ENCODE assay signal across 8 cellular contexts in genomic region chr10:17454181-17454800, GRCh38. TPM values are rescaled to one million over a fixed set of nuclear protein-coding genes. Genes with fewer than 3 reads are reported as not detected.
DNase-seq lines count a peak whose midpoint lies in the region; ATAC-seq, FAIRE-seq and TF ChIP-seq lines count a peak whose summit lies in the region.

TSS of gene ST8SIA6 (minus strand) at chr10:17454595. CDS start at chr10:17454255, 340 bp downstream.

- H3K9ac ChIP-seq in Loucy (ENCODE audit: low read depth, low read length, poor library complexity, severe bottlenecking), result no peak within 1 kb of the TSS

- peak within 1 kb of the TSS; percentile 50 for H3K4me2 ChIP-seq in Loucy (ENCODE audit: low read depth, low read length, poor library complexity, severe bottlenecking)

- H2AFZ ChIP-seq in Loucy (ENCODE audit: low read length), result 0 out of 2 replicates have a peak within 1 kb of the TSS, but pooled peaks have one; percentile 58

- ATAC-seq in CD4-positive, CD25-positive, alpha-beta regulatory T cell (ENCODE audit: low read depth in 2 of 2), result peak; percentile 73
- ATAC-seq in GM21367 (IDR thresholded peaks at IDR 0.05; ENCODE audit: unreplicated experiment), result peak; percentile 79

- no peak for FAIRE-seq in urothelium cell line (lab: Jason Lieb, UNC)

- peaks cover 5 to 10% of the 10 kb centered on the region in 2 experiments for H3K9me3 ChIP-seq in CD4-positive, CD25-positive, alpha-beta regulatory T cell (ENCODE audit: control insufficient read depth in 2 of 2, low read length in 2 of 2)
- H3K9me3 ChIP-seq in Loucy (ENCODE audit: insufficient read depth, low read depth, low read length), result no peaks in the 10 kb centered on the region

- H3F3A ChIP-seq in Loucy (ENCODE audit: low read depth), result no peaks in the 10 kb centered on the region

- H3K79me2 ChIP-seq in Loucy (ENCODE audit: insufficient read depth, low read length), result no peaks in the 10 kb centered on the region

- H3K4me1 Mint-ChIP-seq in CD4-positive, CD25-positive, alpha-beta regulatory T cell, result peaks cover 9 to 48% (median 30%) of the 10 kb centered on the region in 4 donors
- H3K4me1 Mint-ChIP-seq in activated T-helper 1 cell treated with anti-CD3 and anti-CD28 coated beads, Interleukin-12 subunit alpha, Interleukin-12 subunit beta, Interleukin-2, Interleukin-4 antibody, amounts not matched to agents 30 ng/mL and 10 ng/mL and 1 ng/mL, durations not matched to agents 14 hours and 24 hours and 36 hours (ENCODE audit: low read depth), result peaks cover 23% of the 10 kb centered on the region

- DNase-seq in CD4-positive, CD25-positive, alpha-beta regulatory T cell, result peak; percentile 27 to 72 (median 66)
- peak; percentile 37 for DNase-seq in activated T-helper 1 cell treated with anti-CD3 and anti-CD28 coated beads, Interleukin-12 subunit alpha, Interleukin-12 subunit beta, Interleukin-2, Interleukin-4 antibody, amounts not matched to agents 30 ng/mL and 10 ng/mL and 1 ng/mL, durations not matched to agents 14 hours and 24 hours and 36 hours (ENCODE audit: low spot score)
- DNase-seq in fibroblast of villous mesenchyme (ENCODE audit: low read depth) (peak; percentile 50), occipital lobe (lab: John Stamatoyannopoulos, UW) (no peak), urothelium cell line (ENCODE audit: low spot score) (peak; percentile 49), KG1 (lab: John Stamatoyannopoulos, UW) (no peak)

- peak within 1 kb of the TSS; percentile 77 to 91 (median 77) for H3K27ac Mint-ChIP-seq in CD4-positive, CD25-positive, alpha-beta regulatory T cell
- peak within 1 kb of the TSS; percentile 65 for H3K27ac Mint-ChIP-seq in activated T-helper 1 cell treated with anti-CD3 and anti-CD28 coated beads, Interleukin-12 subunit alpha, Interleukin-12 subunit beta, Interleukin-2, Interleukin-4 antibody, amounts not matched to agents 30 ng/mL and 10 ng/mL and 1 ng/mL, durations not matched to agents 14 hours and 24 hours and 36 hours

- no peaks in the 10 kb centered on the region for H4K20me1 ChIP-seq in Loucy (ENCODE audit: insufficient read depth, low read length, poor library complexity, severe bottlenecking)

- H3K27me3 ChIP-seq in CD4-positive, CD25-positive, alpha-beta regulatory T cell (ENCODE audit: control insufficient read depth, insufficient read depth, low read length), result no peaks in the 10 kb centered on the region
- H3K27me3 ChIP-seq in Loucy (ENCODE audit: insufficient read depth, low read length, poor library complexity, severe bottlenecking), result peaks cover 31% of the 10 kb centered on the region

- intact Hi-C loops in activated T-helper 1 cell treated with anti-CD3 and anti-CD28 coated beads, Interleukin-12 subunit alpha, Interleukin-12 subunit beta, Interleukin-2, Interleukin-4 antibody, amounts not matched to agents 30 ng/mL and 10 ng/mL and 1 ng/mL, durations not matched to agents 14 hours and 24 hours and 36 hours (cut with micrococcal nuclease), result loop anchor here (10.0 kb wide), 1 partner anchor 131 kb away; no protein-coding TSS in a partner anchor

- H3K36me3 ChIP-seq in CD4-positive, CD25-positive, alpha-beta regulatory T cell (ENCODE audit: control insufficient read depth, insufficient read depth, low read length), result peaks cover 15% of the 10 kb centered on the region
- H3K36me3 ChIP-seq in Loucy (ENCODE audit: insufficient read depth, low read length), result no peaks in the 10 kb centered on the region

- peaks cover 0 to 7% (median 3%) of the 10 kb centered on the region in 7 donors for H3K9me3 Mint-ChIP-seq in CD4-positive, CD25-positive, alpha-beta regulatory T cell
- peaks cover 9% of the 10 kb centered on the region for H3K9me3 Mint-ChIP-seq in activated T-helper 1 cell treated with anti-CD3 and anti-CD28 coated beads, Interleukin-12 subunit alpha, Interleukin-12 subunit beta, Interleukin-2, Interleukin-4 antibody, amounts not matched to agents 30 ng/mL and 10 ng/mL and 1 ng/mL, durations not matched to agents 14 hours and 24 hours and 36 hours

- TF ChIP-seq CTCF in Loucy (conservative IDR thresholded peaks at IDR 0.05; ENCODE audit: low read length), result no peak
- TF ChIP-seq CTCF in fibroblast of villous mesenchyme (IDR thresholded peaks at IDR 0.05; ENCODE audit: insufficient read depth, low read depth, low read length), result no peak

- peak within 1 kb of the TSS; percentile 81 for H3K4me3 ChIP-seq in CD4-positive, CD25-positive, alpha-beta regulatory T cell (ENCODE audit: low read depth, low read length)
- H3K4me3 ChIP-seq in Loucy (ENCODE audit: low read length, poor library complexity, severe bottlenecking), result peak within 1 kb of the TSS; percentile 49
- peak within 1 kb of the TSS; percentile 46 for H3K4me3 ChIP-seq in fibroblast of villous mesenchyme (ENCODE audit: low read depth, low read length)

- peak within 1 kb of the TSS; percentile 92 to 99 (median 94) for H3K4me3 Mint-ChIP-seq in CD4-positive, CD25-positive, alpha-beta regulatory T cell
- H3K4me3 Mint-ChIP-seq in activated T-helper 1 cell treated with anti-CD3 and anti-CD28 coated beads, Interleukin-12 subunit alpha, Interleukin-12 subunit beta, Interleukin-2, Interleukin-4 antibody, amounts not matched to agents 30 ng/mL and 10 ng/mL and 1 ng/mL, durations not matched to agents 14 hours and 24 hours and 36 hours, result peak within 1 kb of the TSS; percentile 87

- H3K27ac ChIP-seq in CD4-positive, CD25-positive, alpha-beta regulatory T cell (ENCODE audit: insufficient read depth, low read length, poor library complexity, severe bottlenecking), result peak within 1 kb of the TSS; percentile 59

- H3K36me3 Mint-ChIP-seq in CD4-positive, CD25-positive, alpha-beta regulatory T cell, result peaks cover 10% of the 10 kb centered on the region
- H3K36me3 Mint-ChIP-seq in activated T-helper 1 cell treated with anti-CD3 and anti-CD28 coated beads, Interleukin-12 subunit alpha, Interleukin-12 subunit beta, Interleukin-2, Interleukin-4 antibody, amounts not matched to agents 30 ng/mL and 10 ng/mL and 1 ng/mL, durations not matched to agents 14 hours and 24 hours and 36 hours (ENCODE audit: low read depth), result peaks cover 12% of the 10 kb centered on the region

- no peaks in the 10 kb centered on the region for H3K9me2 ChIP-seq in Loucy (replicated peaks; ENCODE audit: low read depth, low read length)

- H3K27me3 Mint-ChIP-seq in CD4-positive, CD25-positive, alpha-beta regulatory T cell, result peaks cover 4% of the 10 kb centered on the region
- H3K27me3 Mint-ChIP-seq in activated T-helper 1 cell treated with anti-CD3 and anti-CD28 coated beads, Interleukin-12 subunit alpha, Interleukin-12 subunit beta, Interleukin-2, Interleukin-4 antibody, amounts not matched to agents 30 ng/mL and 10 ng/mL and 1 ng/mL, durations not matched to agents 14 hours and 24 hours and 36 hours (ENCODE audit: insufficient read depth), result peaks cover 37% of the 10 kb centered on the region

- peaks cover 29% of the 10 kb centered on the region for H3K4me1 ChIP-seq in CD4-positive, CD25-positive, alpha-beta regulatory T cell (ENCODE audit: control insufficient read depth, insufficient read depth, low read length, poor library complexity, severe bottlenecking)
- peaks cover 3% of the 10 kb centered on the region for H3K4me1 ChIP-seq in Loucy (ENCODE audit: insufficient read depth, low read length, poor library complexity, severe bottlenecking)

RNA-seq across cellular contexts. Expression of gene ST8SIA6, which starts in this region (rescaled TPM):
- 10.8 TPM for total RNA-seq in CD4-positive, CD25-positive, alpha-beta regulatory T cell
- polyA plus RNA-seq in CD4-positive, CD25-positive, alpha-beta regulatory T cell, result 1 to 10 TPM; 5.6 to 9.3 (median 8.2) TPM
- not detected in 2 replicates for total RNA-seq in activated T-helper 1 cell treated with anti-CD3 and anti-CD28 coated beads, Interleukin-12 subunit alpha, Interleukin-12 subunit beta, Interleukin-2, Interleukin-4 antibody, amounts not matched to agents 30 ng/mL and 10 ng/mL and 1 ng/mL, durations not matched to agents 14 hours and 24 hours and 36 hours
- total RNA-seq in fibroblast of villous mesenchyme, result not detected in 2 replicates
- 16.2 TPM for total RNA-seq in occipital lobe

Comparison
In these comparisons a context has a peak if more than half of its experiments do, and no peak if none do; other contexts are left out.
1. RNA of gene ST8SIA6 (total RNA-seq): 16.2 TPM in occipital lobe (single experiment) and 10.8 TPM in CD4-positive, CD25-positive, alpha-beta regulatory T cell (single experiment); not detected in activated T-helper 1 cell treated with anti-CD3 and anti-CD28 coated beads, Interleukin-12 subunit alpha, Interleukin-12 subunit beta, Interleukin-2, Interleukin-4 antibody, amounts not matched to agents 30 ng/mL and 10 ng/mL and 1 ng/mL, durations not matched to agents 14 hours and 24 hours and 36 hours and not detected in fibroblast of villous mesenchyme; every median in the first group is over 10 times any median in the second.
2. Peak in DNase-seq in activated T-helper 1 cell treated with anti-CD3 and anti-CD28 coated beads, Interleukin-12 subunit alpha, Interleukin-12 subunit beta, Interleukin-2, Interleukin-4 antibody, amounts not matched to agents 30 ng/mL and 10 ng/mL and 1 ng/mL, durations not matched to agents 14 hours and 24 hours and 36 hours; RNA of the gene not detected or under 1 TPM.
3. Peak in DNase-seq and H3K4me3 ChIP-seq in fibroblast of villous mesenchyme; RNA of the gene not detected or under 1 TPM.
4. DNase-seq: peak in CD4-positive, CD25-positive, alpha-beta regulatory T cell (3 of 3) and urothelium cell line (single experiment); none in occipital lobe (single experiment) and KG1 (single experiment).
5. Peak in every context shown above with its lines, with median percentiles within 50 percentile points of each other: H3K4me3 ChIP-seq.